In genomic region chr4:120063711-120064110, GRCh38 we compare ENCODE assay signal across 8 cellular contexts. TPM values are rescaled to one million over a fixed set of nuclear protein-coding genes. Genes with fewer than 3 reads are reported as not detected.
DNase-seq lines count a peak whose midpoint lies in the region; ATAC-seq and TF ChIP-seq lines count a peak whose summit lies in the region.
"Not testable (repeated sequence)": the region's sequence is repeated elsewhere in the genome, so short reads cannot be mapped to it uniquely, and the experiment has no call there.

No MANE protein-coding gene starts in this region.

- not testable (repeated sequence) for H3K27me3 Mint-ChIP-seq in CD4-positive, CD25-positive, alpha-beta regulatory T cell; activated CD4-positive, alpha-beta memory T cell treated with anti-CD3 and anti-CD28 coated beads, Interleukin-2, amount 10 ng/mL, durations not matched to agents 7 days and 5 days; activated naive CD8-positive, alpha-beta T cell; endodermal cell (ENCODE audit: insufficient read depth); nephron (ENCODE audit: low read depth); type B pancreatic cell

- H3K9me3 ChIP-seq in CD4-positive, CD25-positive, alpha-beta regulatory T cell (ENCODE audit: control insufficient read depth in 2 of 2, low read length in 2 of 2); Panc1 (ENCODE audit: control insufficient read depth, insufficient read depth, low read depth, low read length); endodermal cell (ENCODE audit: control insufficient read depth, low read length): not testable (repeated sequence)

- peaks cover 16% of the 10 kb centered on the region for H3K36me3 Mint-ChIP-seq in CD4-positive, CD25-positive, alpha-beta regulatory T cell
- peaks cover 57% of the 10 kb centered on the region for H3K36me3 Mint-ChIP-seq in activated CD4-positive, alpha-beta memory T cell treated with anti-CD3 and anti-CD28 coated beads, Interleukin-2, amount 10 ng/mL, durations not matched to agents 7 days and 5 days (ENCODE audit: low read depth)
- H3K36me3 Mint-ChIP-seq in activated naive CD8-positive, alpha-beta T cell = peaks cover 17% of the 10 kb centered on the region
- peaks cover 26% of the 10 kb centered on the region for H3K36me3 Mint-ChIP-seq in endodermal cell (ENCODE audit: low read depth)
- H3K36me3 Mint-ChIP-seq in nephron (ENCODE audit: low read depth) = peaks cover 17% of the 10 kb centered on the region
- H3K36me3 Mint-ChIP-seq in type B pancreatic cell = peaks cover 18% of the 10 kb centered on the region

- H3K36me3 ChIP-seq in CD4-positive, CD25-positive, alpha-beta regulatory T cell (ENCODE audit: control insufficient read depth, insufficient read depth, low read length) = not testable (repeated sequence)
- H3K36me3 ChIP-seq in Panc1 (ENCODE audit: control insufficient read depth, insufficient read depth, low read length) = peaks cover 28% of the 10 kb centered on the region
- peaks cover 49% of the 10 kb centered on the region for H3K36me3 ChIP-seq in endodermal cell (ENCODE audit: control insufficient read depth, insufficient read depth, low read length)

- DNase-seq in CD4-positive, CD25-positive, alpha-beta regulatory T cell; HFF-Myc (ENCODE audit: extremely low read depth, low read depth); Panc1 (ENCODE audit: low read depth, low spot score); activated CD4-positive, alpha-beta memory T cell treated with anti-CD3 and anti-CD28 coated beads, Interleukin-2, amount 10 ng/mL, durations not matched to agents 7 days and 5 days; endodermal cell; type B pancreatic cell (ENCODE audit: extremely low spot score, unreplicated experiment): not testable (repeated sequence)

- ATAC-seq in CD4-positive, CD25-positive, alpha-beta regulatory T cell (ENCODE audit: low read depth in 2 of 2); Panc1: not testable (repeated sequence)

- POLR2A ChIA-PET in Panc1 (lab: Charles Lee); activated CD4-positive, alpha-beta memory T cell treated with anti-CD3 and anti-CD28 coated beads, Interleukin-2, amount 10 ng/mL, durations not matched to agents 7 days and 5 days (lab: Charles Lee): not testable (repeated sequence)

- not testable (repeated sequence) for H3K4me3 ChIP-seq in CD4-positive, CD25-positive, alpha-beta regulatory T cell (ENCODE audit: low read depth, low read length); Panc1 (ENCODE audit: low read depth in 2 of 2, low read length in 2 of 2)
- H3K4me3 ChIP-seq in HFF-Myc (replicated peaks; ENCODE audit: low read depth, low read length) (peak overlapping the region; percentile 91), endodermal cell (ENCODE audit: low read length) (peak overlapping the region; percentile 97)

- in situ Hi-C loops in Panc1 (cut with HindIII; ENCODE audit: low pct_unique_long_range_greater_than_20kb, low sequenced_read_pairs) = not testable (repeated sequence)

- H3K4me3 Mint-ChIP-seq in CD4-positive, CD25-positive, alpha-beta regulatory T cell = peak overlapping the region in 2 of 4 donors; percentile 34 to 68
- peak overlapping the region; percentile 85 for H3K4me3 Mint-ChIP-seq in activated CD4-positive, alpha-beta memory T cell treated with anti-CD3 and anti-CD28 coated beads, Interleukin-2, amount 10 ng/mL, durations not matched to agents 7 days and 5 days
- not testable (repeated sequence) for H3K4me3 Mint-ChIP-seq in activated naive CD8-positive, alpha-beta T cell; endodermal cell
- H3K4me3 Mint-ChIP-seq in nephron (peak overlapping the region; percentile 13 to 37 (median 29)), type B pancreatic cell (peak overlapping the region; percentile 42)

- BruUV-seq in Panc1 (replicated peaks; lab: Mats Ljungman, UMichigan) = not testable (repeated sequence)

- WGBS in endodermal cell (ENCODE audit: insufficient coverage in 1 of 2, insufficient read length in 1 of 2), 2 experiments = 94 to 97% methylated on average over 7 to 9 of the region's 9 CpGs

- not testable (repeated sequence) for H3K9ac ChIP-seq in endodermal cell (ENCODE audit: extremely low read depth, low read length, poor library complexity, severe bottlenecking)

- CTCF ChIA-PET in Panc1 (lab: Charles Lee) = not testable (repeated sequence)
- CTCF ChIA-PET in activated CD4-positive, alpha-beta memory T cell treated with anti-CD3 and anti-CD28 coated beads, Interleukin-2, amount 10 ng/mL, durations not matched to agents 7 days and 5 days (lab: Charles Lee) = interaction anchor here (1.0 to 1.9 kb wide), 2 partner anchors 13 to 435 kb away, joined by 3 to 8 read pairs; partner anchors contain the start of gene PDE5A

- intact Hi-C loops in Panc1 (cut with micrococcal nuclease; ENCODE audit: unreplicated experiment) = not testable (repeated sequence)

- not testable (repeated sequence) for H3K9me3 Mint-ChIP-seq in CD4-positive, CD25-positive, alpha-beta regulatory T cell; activated CD4-positive, alpha-beta memory T cell treated with anti-CD3 and anti-CD28 coated beads, Interleukin-2, amount 10 ng/mL, durations not matched to agents 7 days and 5 days; activated naive CD8-positive, alpha-beta T cell (ENCODE audit: low read depth); endodermal cell; nephron; type B pancreatic cell

- not testable (repeated sequence) for H3K27me3 ChIP-seq in CD4-positive, CD25-positive, alpha-beta regulatory T cell (ENCODE audit: control insufficient read depth, insufficient read depth, low read length); Panc1 (ENCODE audit: control insufficient read depth, insufficient read depth, low read length); endodermal cell (ENCODE audit: control insufficient read depth, insufficient read depth, low read length, poor library complexity, severe bottlenecking)

- not testable (repeated sequence) for TF ChIP-seq CTCF in HFF-Myc (IDR thresholded peaks at IDR 0.05; ENCODE audit: low read depth, low read length, missing control alignments); Panc1 (IDR thresholded peaks at IDR 0.05); endodermal cell (conservative IDR thresholded peaks at IDR 0.05); nephron (IDR thresholded peaks at IDR 0.05; ENCODE audit: unreplicated experiment in 3 of 3); type B pancreatic cell (conservative IDR thresholded peaks at IDR 0.05)

- H3K4me1 Mint-ChIP-seq in CD4-positive, CD25-positive, alpha-beta regulatory T cell = peaks cover 35 to 68% (median 53%) of the 10 kb centered on the region in 4 donors
- peaks cover 63% of the 10 kb centered on the region for H3K4me1 Mint-ChIP-seq in activated CD4-positive, alpha-beta memory T cell treated with anti-CD3 and anti-CD28 coated beads, Interleukin-2, amount 10 ng/mL, durations not matched to agents 7 days and 5 days
- peaks cover 52% of the 10 kb centered on the region for H3K4me1 Mint-ChIP-seq in activated naive CD8-positive, alpha-beta T cell (ENCODE audit: low read depth)
- H3K4me1 Mint-ChIP-seq in endodermal cell = peaks cover 25% of the 10 kb centered on the region
- H3K4me1 Mint-ChIP-seq in nephron = peaks cover 54% of the 10 kb centered on the region
- peaks cover 39% of the 10 kb centered on the region for H3K4me1 Mint-ChIP-seq in type B pancreatic cell (ENCODE audit: unreplicated experiment)

- peaks cover 34% of the 10 kb centered on the region for H3K4me1 ChIP-seq in CD4-positive, CD25-positive, alpha-beta regulatory T cell (ENCODE audit: control insufficient read depth, insufficient read depth, low read length, poor library complexity, severe bottlenecking)
- H3K4me1 ChIP-seq in Panc1 (ENCODE audit: control insufficient read depth, insufficient read depth, low read length) (peaks cover 25% of the 10 kb centered on the region), endodermal cell (ENCODE audit: control insufficient read depth, insufficient read depth, low read length) (peaks cover 12% of the 10 kb centered on the region)

- peak overlapping the region; percentile 78 to 95 (median 80) for H3K27ac Mint-ChIP-seq in CD4-positive, CD25-positive, alpha-beta regulatory T cell
- peak overlapping the region; percentile 77 for H3K27ac Mint-ChIP-seq in activated CD4-positive, alpha-beta memory T cell treated with anti-CD3 and anti-CD28 coated beads, Interleukin-2, amount 10 ng/mL, durations not matched to agents 7 days and 5 days
- H3K27ac Mint-ChIP-seq in activated naive CD8-positive, alpha-beta T cell = peak overlapping the region; percentile 64
- peak overlapping the region; percentile 32 for H3K27ac Mint-ChIP-seq in endodermal cell
- peak overlapping the region in 1 of 3 experiments; percentile 31 for H3K27ac Mint-ChIP-seq in nephron
- not testable (repeated sequence) for H3K27ac Mint-ChIP-seq in type B pancreatic cell

- H3K27ac ChIP-seq in CD4-positive, CD25-positive, alpha-beta regulatory T cell (ENCODE audit: insufficient read depth, low read length, poor library complexity, severe bottlenecking); endodermal cell (ENCODE audit: low read depth, low read length): not testable (repeated sequence)
- H3K27ac ChIP-seq in Panc1 (ENCODE audit: low read length) = peak overlapping the region; percentile 95; the same call in 1 of the 2 replicates

RNA-seq across cellular contexts. Expression of gene MAD2L1, which starts 2.9 kb away (rescaled TPM):
- total RNA-seq in CD4-positive, CD25-positive, alpha-beta regulatory T cell = 6.3 TPM
- polyA plus RNA-seq in CD4-positive, CD25-positive, alpha-beta regulatory T cell = 10 to 100 TPM; 15.1 to 16.5 (median 15.8) TPM
- total RNA-seq in Panc1 (2021; ENCODE audit: unreplicated experiment) (43.7 TPM), endodermal cell (10 to 100 TPM; 53.3 to 82.4 TPM), type B pancreatic cell (ENCODE audit: low replicate concordance) (16.0 and 37.4 TPM in 2 replicates)
- 26.4 TPM for polyA plus RNA-seq in Panc1 (2012; ENCODE audit: insufficient read length)
- 10 to 100 TPM; 60.9 to 63.3 TPM for total RNA-seq in activated CD4-positive, alpha-beta memory T cell treated with anti-CD3 and anti-CD28 coated beads, Interleukin-2, amount 10 ng/mL, durations not matched to agents 7 days and 5 days
- 108 TPM for polyA plus RNA-seq in endodermal cell (2013, experiment 1 of 2)
- 107 TPM for polyA plus RNA-seq in endodermal cell (2013, experiment 2 of 2)
